ENCODE assay signal across 1 cellular context in genomic region chr1:161539731-161540561, GRCh38.
TF ChIP-seq lines count a peak whose summit lies in the region.
"Not testable (repeated sequence)": the region's sequence is repeated elsewhere in the genome, so short reads cannot be mapped to it uniquely, and the experiment has no call there.

No MANE protein-coding gene starts in this region.

TF ChIP-seq in HepG2, 621 proteins besides CTCF, POLR2A, EP300 and RAD21 (continued from another document and continues in another):
- peak; percentile 76; the same call in 1 of the 2 replicates for TF ChIP-seq REPIN1 (CRISPR knock-in tag; IDR thresholded peaks at IDR 0.05; ENCODE audit: borderline replicate concordance, low read depth)
- TF ChIP-seq HNRNPLL (IDR thresholded peaks at IDR 0.05; ENCODE audit: low read depth, low read length, poor library complexity, severe bottlenecking) = peak; percentile 66
- not testable (repeated sequence) for TF ChIP-seq MAZ (IDR thresholded peaks at IDR 0.05; ENCODE audit: borderline replicate concordance, low read depth, low read length); CREB1 (IDR thresholded peaks at IDR 0.05)
- peak; percentile 65; the same call in 1 of the 2 replicates for TF ChIP-seq MAZ (CRISPR knock-in tag; IDR thresholded peaks at IDR 0.05; ENCODE audit: low read depth)
- TF ChIP-seq ZMYM4 (CRISPR knock-in tag; IDR thresholded peaks at IDR 0.05) = peak; percentile 57; the same call in 1 of the 2 replicates
- peak; percentile 60 for TF ChIP-seq CREB1 (CRISPR knock-in tag; IDR thresholded peaks at IDR 0.05)
- peak; percentile 25; the same call in 1 of the 2 replicates for TF ChIP-seq SOX5 (CRISPR knock-in tag; IDR thresholded peaks at IDR 0.05; ENCODE audit: borderline replicate concordance)
- TF ChIP-seq, protein P1, sequence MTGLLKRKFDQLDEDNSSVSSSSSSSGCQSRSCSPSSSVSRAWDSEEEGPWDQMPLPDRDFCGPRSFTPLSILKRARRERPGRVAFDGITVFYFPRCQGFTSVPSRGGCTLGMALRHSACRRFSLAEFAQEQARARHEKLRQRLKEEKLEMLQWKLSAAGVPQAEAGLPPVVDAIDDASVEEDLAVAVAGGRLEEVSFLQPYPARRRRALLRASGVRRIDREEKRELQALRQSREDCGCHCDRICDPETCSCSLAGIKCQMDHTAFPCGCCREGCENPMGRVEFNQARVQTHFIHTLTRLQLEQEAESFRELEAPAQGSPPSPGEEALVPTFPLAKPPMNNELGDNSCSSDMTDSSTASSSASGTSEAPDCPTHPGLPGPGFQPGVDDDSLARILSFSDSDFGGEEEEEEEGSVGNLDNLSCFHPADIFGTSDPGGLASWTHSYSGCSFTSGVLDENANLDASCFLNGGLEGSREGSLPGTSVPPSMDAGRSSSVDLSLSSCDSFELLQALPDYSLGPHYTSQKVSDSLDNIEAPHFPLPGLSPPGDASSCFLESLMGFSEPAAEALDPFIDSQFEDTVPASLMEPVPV (CRISPR knock-in tag; IDR thresholded peaks at IDR 0.05) = 0 out of 2 replicates have a peak, but pooled peaks have one; percentile 25
- peak; percentile 84; the same call in 1 of the 2 replicates for TF ChIP-seq ZNF362 (CRISPR knock-in tag; IDR thresholded peaks at IDR 0.05; ENCODE audit: borderline replicate concordance)
- peak; percentile 40; the same call in 1 of the 2 replicates for TF ChIP-seq RCOR2 (CRISPR knock-in tag; IDR thresholded peaks at IDR 0.05)
- TF ChIP-seq KDM3A (CRISPR knock-in tag; IDR thresholded peaks at IDR 0.05; ENCODE audit: low read depth) = 0 out of 2 replicates have a peak, but pooled peaks have one; percentile 74
- TF ChIP-seq, protein P2, sequence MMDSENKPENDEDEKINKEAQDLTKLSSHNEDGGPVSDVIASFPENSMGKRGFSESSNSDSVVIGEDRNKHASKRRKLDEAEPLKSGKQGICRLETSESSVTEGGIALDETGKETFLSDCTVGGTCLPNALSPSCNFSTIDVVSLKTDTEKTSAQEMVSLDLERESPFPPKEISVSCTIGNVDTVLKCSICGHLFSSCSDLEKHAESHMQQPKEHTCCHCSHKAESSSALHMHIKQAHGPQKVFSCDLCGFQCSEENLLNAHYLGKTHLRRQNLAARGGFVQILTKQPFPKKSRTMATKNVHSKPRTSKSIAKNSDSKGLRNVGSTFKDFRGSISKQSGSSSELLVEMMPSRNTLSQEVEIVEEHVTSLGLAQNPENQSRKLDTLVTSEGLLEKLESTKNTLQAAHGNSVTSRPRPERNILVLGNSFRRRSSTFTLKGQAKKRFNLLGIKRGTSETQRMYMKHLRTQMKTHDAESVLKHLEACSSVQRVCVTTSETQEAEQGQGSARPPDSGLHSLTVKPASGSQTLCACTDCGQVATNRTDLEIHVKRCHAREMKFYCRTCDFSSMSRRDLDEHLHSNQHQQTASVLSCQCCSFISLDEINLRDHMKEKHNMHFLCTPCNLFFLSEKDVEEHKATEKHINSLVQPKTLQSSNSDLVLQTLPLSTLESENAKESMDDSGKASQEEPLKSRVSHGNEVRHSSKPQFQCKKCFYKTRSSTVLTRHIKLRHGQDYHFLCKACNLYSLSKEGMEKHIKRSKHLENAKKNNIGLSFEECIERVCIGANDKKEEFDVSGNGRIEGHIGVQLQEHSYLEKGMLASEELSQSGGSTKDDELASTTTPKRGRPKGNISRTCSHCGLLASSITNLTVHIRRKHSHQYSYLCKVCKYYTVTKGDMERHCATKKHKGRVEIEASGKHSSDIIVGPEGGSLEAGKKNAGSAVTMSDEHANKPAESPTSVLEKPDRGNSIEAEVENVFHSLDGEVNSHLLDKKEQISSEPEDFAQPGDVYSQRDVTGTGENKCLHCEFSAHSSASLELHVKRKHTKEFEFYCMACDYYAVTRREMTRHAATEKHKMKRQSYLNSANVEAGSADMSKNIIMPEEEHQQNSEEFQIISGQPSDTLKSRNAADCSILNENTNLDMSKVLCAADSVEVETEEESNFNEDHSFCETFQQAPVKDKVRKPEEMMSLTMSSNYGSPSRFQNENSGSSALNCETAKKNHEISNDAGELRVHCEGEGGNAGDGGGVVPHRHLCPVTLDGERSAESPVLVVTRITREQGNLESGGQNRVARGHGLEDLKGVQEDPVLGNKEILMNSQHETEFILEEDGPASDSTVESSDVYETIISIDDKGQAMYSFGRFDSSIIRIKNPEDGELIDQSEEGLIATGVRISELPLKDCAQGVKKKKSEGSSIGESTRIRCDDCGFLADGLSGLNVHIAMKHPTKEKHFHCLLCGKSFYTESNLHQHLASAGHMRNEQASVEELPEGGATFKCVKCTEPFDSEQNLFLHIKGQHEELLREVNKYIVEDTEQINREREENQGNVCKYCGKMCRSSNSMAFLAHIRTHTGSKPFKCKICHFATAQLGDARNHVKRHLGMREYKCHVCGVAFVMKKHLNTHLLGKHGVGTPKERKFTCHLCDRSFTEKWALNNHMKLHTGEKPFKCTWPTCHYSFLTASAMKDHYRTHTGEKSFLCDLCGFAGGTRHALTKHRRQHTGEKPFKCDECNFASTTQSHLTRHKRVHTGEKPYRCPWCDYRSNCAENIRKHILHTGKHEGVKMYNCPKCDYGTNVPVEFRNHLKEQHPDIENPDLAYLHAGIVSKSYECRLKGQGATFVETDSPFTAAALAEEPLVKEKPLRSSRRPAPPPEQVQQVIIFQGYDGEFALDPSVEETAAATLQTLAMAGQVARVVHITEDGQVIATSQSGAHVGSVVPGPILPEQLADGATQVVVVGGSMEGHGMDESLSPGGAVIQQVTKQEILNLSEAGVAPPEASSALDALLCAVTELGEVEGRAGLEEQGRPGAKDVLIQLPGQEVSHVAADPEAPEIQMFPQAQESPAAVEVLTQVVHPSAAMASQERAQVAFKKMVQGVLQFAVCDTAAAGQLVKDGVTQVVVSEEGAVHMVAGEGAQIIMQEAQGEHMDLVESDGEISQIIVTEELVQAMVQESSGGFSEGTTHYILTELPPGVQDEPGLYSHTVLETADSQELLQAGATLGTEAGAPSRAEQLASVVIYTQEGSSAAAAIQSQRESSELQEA (CRISPR knock-in tag; IDR thresholded peaks at IDR 0.05; ENCODE audit: not compliant biosample characterization) = peak; percentile 47
- TF ChIP-seq, protein P3, sequence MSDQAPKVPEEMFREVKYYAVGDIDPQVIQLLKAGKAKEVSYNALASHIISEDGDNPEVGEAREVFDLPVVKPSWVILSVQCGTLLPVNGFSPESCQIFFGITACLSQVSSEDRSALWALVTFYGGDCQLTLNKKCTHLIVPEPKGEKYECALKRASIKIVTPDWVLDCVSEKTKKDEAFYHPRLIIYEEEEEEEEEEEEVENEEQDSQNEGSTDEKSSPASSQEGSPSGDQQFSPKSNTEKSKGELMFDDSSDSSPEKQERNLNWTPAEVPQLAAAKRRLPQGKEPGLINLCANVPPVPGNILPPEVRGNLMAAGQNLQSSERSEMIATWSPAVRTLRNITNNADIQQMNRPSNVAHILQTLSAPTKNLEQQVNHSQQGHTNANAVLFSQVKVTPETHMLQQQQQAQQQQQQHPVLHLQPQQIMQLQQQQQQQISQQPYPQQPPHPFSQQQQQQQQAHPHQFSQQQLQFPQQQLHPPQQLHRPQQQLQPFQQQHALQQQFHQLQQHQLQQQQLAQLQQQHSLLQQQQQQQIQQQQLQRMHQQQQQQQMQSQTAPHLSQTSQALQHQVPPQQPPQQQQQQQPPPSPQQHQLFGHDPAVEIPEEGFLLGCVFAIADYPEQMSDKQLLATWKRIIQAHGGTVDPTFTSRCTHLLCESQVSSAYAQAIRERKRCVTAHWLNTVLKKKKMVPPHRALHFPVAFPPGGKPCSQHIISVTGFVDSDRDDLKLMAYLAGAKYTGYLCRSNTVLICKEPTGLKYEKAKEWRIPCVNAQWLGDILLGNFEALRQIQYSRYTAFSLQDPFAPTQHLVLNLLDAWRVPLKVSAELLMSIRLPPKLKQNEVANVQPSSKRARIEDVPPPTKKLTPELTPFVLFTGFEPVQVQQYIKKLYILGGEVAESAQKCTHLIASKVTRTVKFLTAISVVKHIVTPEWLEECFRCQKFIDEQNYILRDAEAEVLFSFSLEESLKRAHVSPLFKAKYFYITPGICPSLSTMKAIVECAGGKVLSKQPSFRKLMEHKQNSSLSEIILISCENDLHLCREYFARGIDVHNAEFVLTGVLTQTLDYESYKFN (CRISPR knock-in tag; conservative IDR thresholded peaks at IDR 0.05) = 0 out of 2 replicates have a peak, but pooled peaks have one; percentile 12
- peak; percentile 74 for TF ChIP-seq ELF1 (CRISPR knock-in tag; IDR thresholded peaks at IDR 0.05)
- TF ChIP-seq ZNF280D (CRISPR knock-in tag; IDR thresholded peaks at IDR 0.05) = peak; percentile 79; the same call in 1 of the 2 replicates
- peak; percentile 34; the same call in 1 of the 2 replicates for TF ChIP-seq RXRB (CRISPR knock-in tag; IDR thresholded peaks at IDR 0.05; ENCODE audit: borderline replicate concordance)
- peak; percentile 56; the same call in 1 of the 2 replicates for TF ChIP-seq ZNF746 (CRISPR knock-in tag; IDR thresholded peaks at IDR 0.05)
- TF ChIP-seq, protein P4, sequence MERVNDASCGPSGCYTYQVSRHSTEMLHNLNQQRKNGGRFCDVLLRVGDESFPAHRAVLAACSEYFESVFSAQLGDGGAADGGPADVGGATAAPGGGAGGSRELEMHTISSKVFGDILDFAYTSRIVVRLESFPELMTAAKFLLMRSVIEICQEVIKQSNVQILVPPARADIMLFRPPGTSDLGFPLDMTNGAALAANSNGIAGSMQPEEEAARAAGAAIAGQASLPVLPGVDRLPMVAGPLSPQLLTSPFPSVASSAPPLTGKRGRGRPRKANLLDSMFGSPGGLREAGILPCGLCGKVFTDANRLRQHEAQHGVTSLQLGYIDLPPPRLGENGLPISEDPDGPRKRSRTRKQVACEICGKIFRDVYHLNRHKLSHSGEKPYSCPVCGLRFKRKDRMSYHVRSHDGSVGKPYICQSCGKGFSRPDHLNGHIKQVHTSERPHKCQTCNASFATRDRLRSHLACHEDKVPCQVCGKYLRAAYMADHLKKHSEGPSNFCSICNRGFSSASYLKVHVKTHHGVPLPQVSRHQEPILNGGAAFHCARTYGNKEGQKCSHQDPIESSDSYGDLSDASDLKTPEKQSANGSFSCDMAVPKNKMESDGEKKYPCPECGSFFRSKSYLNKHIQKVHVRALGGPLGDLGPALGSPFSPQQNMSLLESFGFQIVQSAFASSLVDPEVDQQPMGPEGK (CRISPR knock-in tag; IDR thresholded peaks at IDR 0.05) = peak; percentile 15; the same call in 1 of the 2 replicates
- peak; percentile 34; the same call in 1 of the 2 replicates for TF ChIP-seq ZNF556 (CRISPR knock-in tag; IDR thresholded peaks at IDR 0.05; ENCODE audit: borderline replicate concordance)
- peak; percentile 48 for TF ChIP-seq FOSL2 (CRISPR knock-in tag; IDR thresholded peaks at IDR 0.05)
- TF ChIP-seq RXRA (CRISPR knock-in tag; IDR thresholded peaks at IDR 0.05) = 0 out of 2 replicates have a peak, but pooled peaks have one; percentile 26
- peak; percentile 68; the same call in 1 of the 2 replicates for TF ChIP-seq KMT2B (CRISPR knock-in tag; IDR thresholded peaks at IDR 0.05)
- TF ChIP-seq NFKBIZ (CRISPR knock-in tag; IDR thresholded peaks at IDR 0.05) = 0 out of 2 replicates have a peak, but pooled peaks have one; percentile 26
- peak; percentile 83 for TF ChIP-seq ZNF800 (CRISPR knock-in tag; IDR thresholded peaks at IDR 0.05)
- peak; percentile 63; the same call in 1 of the 2 replicates for TF ChIP-seq ZNF503 (CRISPR knock-in tag; IDR thresholded peaks at IDR 0.05)
- peak; percentile 62 for TF ChIP-seq GATAD2A (CRISPR knock-in tag; IDR thresholded peaks at IDR 0.05)
